ENCODE assay signal across 12 cellular contexts in the genomic region with DNA sequence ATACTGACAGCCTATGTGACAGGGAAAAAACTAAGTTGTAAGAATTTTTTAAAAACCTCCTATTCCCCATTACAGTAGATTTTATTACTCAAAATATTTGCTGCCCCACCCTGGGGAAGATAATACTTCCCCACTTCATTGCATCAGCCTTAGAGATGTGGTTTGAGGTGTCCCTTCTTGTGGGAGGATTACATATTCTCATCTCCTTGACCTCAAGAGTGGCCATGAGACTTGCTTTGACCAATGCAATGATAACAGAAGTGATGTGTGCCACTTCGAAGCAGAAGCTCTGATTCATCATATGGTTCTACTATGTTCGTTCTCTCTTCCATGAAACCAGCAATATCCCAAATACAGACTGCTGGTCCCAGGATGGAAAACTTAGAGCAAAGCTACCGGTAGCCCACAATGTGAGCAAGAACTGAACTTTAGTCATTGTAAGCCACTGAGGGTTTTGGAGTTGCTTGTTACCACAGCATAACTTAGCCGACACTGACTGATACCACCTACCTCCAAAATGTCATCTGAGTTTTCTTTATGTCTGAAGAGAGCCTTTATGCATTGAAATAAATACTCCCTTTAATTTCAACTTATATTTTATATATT.
DNase-seq lines count a peak whose midpoint lies in the region; ATAC-seq and TF ChIP-seq lines count a peak whose summit lies in the region.
"Had no signal": no experiment of that assay in that cellular context is flagged by ENCODE, and none has a peak within 500 bp of the region (broad histone marks: within the 10 kb centered on the region; RNA-seq: fewer than 3 reads in every experiment).

No MANE protein-coding gene starts in this region.

- H3K9me3 ChIP-seq in right atrium auricular region (no peaks in the 10 kb centered on the region), tibial nerve (no peaks in the 10 kb centered on the region)

- no peak overlapping the region for H3K4me3 ChIP-seq in right atrium auricular region
- no peak overlapping the region for H3K4me3 ChIP-seq in tibial nerve
- no peak overlapping the region for H3K4me3 ChIP-seq in lower leg skin (ENCODE audit: low read depth, poor library complexity, severe bottlenecking)

- H3K27ac ChIP-seq in right atrium auricular region = no peak overlapping the region
- H3K27ac ChIP-seq in tibial nerve = peak overlapping the region in 1 of 4 donors; percentile 49

- TF ChIP-seq POLR2A in tibial nerve (IDR thresholded peaks at IDR 0.05) = no peak
- no peak for TF ChIP-seq POLR2A in lower leg skin (IDR thresholded peaks at IDR 0.05)

- no peaks in the 10 kb centered on the region for H3K27me3 ChIP-seq in right atrium auricular region
- H3K27me3 ChIP-seq in tibial nerve = no peaks in the 10 kb centered on the region

- peak; percentile 16 to 80 for TF ChIP-seq EP300 in tibial nerve (IDR thresholded peaks at IDR 0.05)

- TF ChIP-seq CTCF in right atrium auricular region (IDR thresholded peaks at IDR 0.05) (no peak), tibial nerve (IDR thresholded peaks at IDR 0.05) (no peak), lower leg skin (IDR thresholded peaks at IDR 0.05) (no peak)

- ATAC-seq in GM21360 (IDR thresholded peaks at IDR 0.05; ENCODE audit: unreplicated experiment) = no peak

- intact Hi-C loops in cardiac septum (cut with DNase I) = no loop called here
- intact Hi-C loops in lower leg skin (cut with DNase I; ENCODE audit: low total_unique reads) = no loop called here

- DNase-seq in cardiac septum (ENCODE audit: low spot score) = peak; percentile 22
- DNase-seq in right atrium auricular region (ENCODE audit: low spot score) = no peak
- peak; percentile 79 for DNase-seq in NOMO-1 treated with DMSO at 0.1 percent for 48 hours (lab: John Stamatoyannopoulos, UW; ENCODE audit: unreplicated experiment)
- DNase-seq in glomerular visceral epithelial cell (ENCODE audit: extremely low spot score) = peak; percentile 50
- peak in 1 of 2 donors; percentile 18 for DNase-seq in tibial nerve (ENCODE audit: low spot score in 2 of 2)
- no peak for DNase-seq in stimulated activated CD4-positive, alpha-beta T cell treated with anti-CD3 and anti-CD28 coated beads, Interleukin-2, amount 100 ng/mL, for 48 hours
- DNase-seq in lower leg skin (ENCODE audit: low spot score in 2 of 2) = no peak
- DNase-seq: activated naive CD4-positive, alpha-beta T cell; central memory CD4-positive, alpha-beta T cell; islet precursor cell; NCI-H510A had no signal

- 80 to 88% methylated on average over 4 of the region's 4 CpGs for WGBS in tibial nerve, 2 donors
- 77 to 79% methylated on average over 4 of the region's 4 CpGs for WGBS in lower leg skin, 2 donors

- H3K4me1 ChIP-seq in right atrium auricular region (no peaks in the 10 kb centered on the region), tibial nerve (peaks cover 0 to 14% (median 4%) of the 10 kb centered on the region in 4 donors)

- H3K36me3 ChIP-seq in right atrium auricular region (no peaks in the 10 kb centered on the region), tibial nerve (no peaks in the 10 kb centered on the region)

Comparison
In these comparisons a context has a peak if more than half of its experiments do, and no peak if none do; other contexts are left out.
1. DNase-seq: peak in cardiac septum (single experiment), NOMO-1 treated with DMSO at 0.1 percent for 48 hours (single experiment) and glomerular visceral epithelial cell (single experiment); none in right atrium auricular region (single experiment), stimulated activated CD4-positive, alpha-beta T cell treated with anti-CD3 and anti-CD28 coated beads, Interleukin-2, amount 100 ng/mL, for 48 hours (0 of 2) and lower leg skin (0 of 2).